Comparison of ENCODE assay signal across 7 cellular contexts in genomic region chr3:53881691-53882593, GRCh38.
DNase-seq lines count a peak whose midpoint lies in the region; ATAC-seq and TF ChIP-seq lines count a peak whose summit lies in the region.

TSS of gene ACTR8 (minus strand) at chr3:53882152. CDS start at chr3:53882101, 51 bp downstream.

- TF ChIP-seq CTCF in astrocyte of the spinal cord (IDR thresholded peaks at IDR 0.05; ENCODE audit: low read depth, low read length) = no peak
- TF ChIP-seq CTCF in retinal pigment epithelial cell (conservative IDR thresholded peaks at IDR 0.05; ENCODE audit: low read depth, low read length) = peak; percentile 9

- in situ Hi-C loops in astrocyte of the spinal cord (cut with HindIII; ENCODE audit: low sequenced_read_pairs) = no loop called here

- DNase-seq in NCI-H1930 (lab: John Stamatoyannopoulos, UW) = peak; percentile 48 to 72
- DNase-seq in T1000 (lab: John Stamatoyannopoulos, UW) = peak; percentile 85
- peak; percentile 85 for DNase-seq in astrocyte of the spinal cord (ENCODE audit: low read depth, low spot score)
- peak; percentile 38 to 92 (median 82) for DNase-seq in hypothalamus (lab: John Stamatoyannopoulos, UW)
- peak; percentile 45 for DNase-seq in retinal pigment epithelial cell (ENCODE audit: low read depth)

- H3K4me3 ChIP-seq in astrocyte of the spinal cord (ENCODE audit: low read depth, low read length) = peak within 1 kb of the TSS; percentile 85
- peak within 1 kb of the TSS; percentile 76 for H3K4me3 ChIP-seq in retinal pigment epithelial cell (ENCODE audit: low read length)

- peak; percentile 85 for ATAC-seq in GM18502 (IDR thresholded peaks at IDR 0.05; ENCODE audit: poor library complexity, unreplicated experiment)
- peak; percentile 76 for ATAC-seq in HG02840 (IDR thresholded peaks at IDR 0.05; ENCODE audit: low FRiP score, unreplicated experiment)

Comparison
In these comparisons a context has a peak if more than half of its experiments do, and no peak if none do; other contexts are left out.
1. Peak in every context shown above with its lines: DNase-seq, ATAC-seq and H3K4me3 ChIP-seq.